2 cellular contexts compared by ENCODE assay signal in genomic region chr7:119123326-119123725, GRCh38.
TF ChIP-seq lines count a peak whose summit lies in the region.

No MANE protein-coding gene starts in this region.

TF ChIP-seq in HepG2, 621 proteins besides CTCF, POLR2A, EP300 and RAD21:
- TF ChIP-seq RFXAP (CRISPR knock-in tag; IDR thresholded peaks at IDR 0.05; ENCODE audit: borderline replicate concordance) (no peak), CREB1 (IDR thresholded peaks at IDR 0.05) (0 out of 2 replicates have a peak, but pooled peaks have one; percentile 42), CREB1 (CRISPR knock-in tag; IDR thresholded peaks at IDR 0.05) (no peak)

TF ChIP-seq in H1, 55 proteins besides CTCF, POLR2A, EP300 and RAD21:
- TF ChIP-seq TBP (IDR thresholded peaks at IDR 0.05; ENCODE audit: low read depth, low read length) (no peak), ZNF274 (IDR thresholded peaks at IDR 0.05; ENCODE audit: borderline replicate concordance, extremely low read depth, low read length) (no peak), CHD2 (IDR thresholded peaks at IDR 0.05; ENCODE audit: low read length) (no peak), TEAD4 (IDR thresholded peaks at IDR 0.05; ENCODE audit: low read depth, low read length) (no peak), CTBP2 (IDR thresholded peaks at IDR 0.05; ENCODE audit: borderline replicate concordance, insufficient read depth, insufficient read length, low read length) (no peak), BACH1 (IDR thresholded peaks at IDR 0.05; ENCODE audit: low read length) (no peak)
